Comparison of ENCODE assay signal across 19 cellular contexts in the genomic region with DNA sequence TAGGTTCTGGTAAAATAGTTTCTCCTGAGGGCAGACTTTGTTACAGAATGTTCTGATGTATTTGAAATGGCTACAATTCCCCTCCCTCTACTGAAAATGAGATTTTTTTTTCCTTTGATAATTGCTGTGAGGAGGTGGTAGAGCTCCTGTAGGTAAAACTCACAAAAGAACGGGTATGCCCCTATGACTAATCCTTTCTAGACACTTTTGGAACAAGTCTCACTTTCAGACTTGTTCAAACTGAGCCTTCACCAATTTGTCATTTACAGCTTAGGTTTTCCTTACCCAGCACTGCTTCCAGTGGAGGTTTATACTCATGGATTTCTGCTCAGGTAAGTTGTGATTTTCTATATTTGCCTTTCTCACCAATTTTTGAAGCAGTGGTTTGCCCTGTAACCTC.
DNase-seq lines count a peak whose midpoint lies in the region; ATAC-seq, FAIRE-seq and TF ChIP-seq lines count a peak whose summit lies in the region.
"Had no signal": no experiment of that assay in that cellular context is flagged by ENCODE, and none has a peak within 500 bp of the region (broad histone marks: within the 10 kb centered on the region; RNA-seq: fewer than 3 reads in every experiment).

No MANE protein-coding gene starts in this region.

- CTCF ChIA-PET in PC-3 (lab: Charles Lee) (no interaction called here), OCI-LY7 (lab: Charles Lee; ENCODE audit: unreplicated experiment) (no interaction called here)

- FAIRE-seq in HTR-8/SVneo (lab: Jason Lieb, UNC) = no peak
- FAIRE-seq: endothelial cell of umbilical vein, small intestine had no signal

- H3K4me2 ChIP-seq in PC-3 (ENCODE audit: low read length) (no peak overlapping the region), OCI-LY7 (ENCODE audit: low read length) (no peak overlapping the region)

- H3K9me3 ChIP-seq in PC-3 (ENCODE audit: low read length) = no peaks in the 10 kb centered on the region
- no peaks in the 10 kb centered on the region for H3K9me3 ChIP-seq in OCI-LY7 (ENCODE audit: low read length)
- H3K9me3 ChIP-seq: gastroesophageal sphincter, ovary had no signal

- peak; percentile 56 for ATAC-seq in GM19035 (IDR thresholded peaks at IDR 0.05; ENCODE audit: unreplicated experiment)
- ATAC-seq in HG02870 (IDR thresholded peaks at IDR 0.05; ENCODE audit: unreplicated experiment) = peak; percentile 84
- peak; percentile 38 for ATAC-seq in PC-3
- ATAC-seq: gastroesophageal sphincter had no signal

- in situ Hi-C loops in GM13977 (cut with MboI; ENCODE audit: low pct_unique_long_range_greater_than_20kb, low sequenced_read_pairs, unreplicated experiment) = no loop called here

- TF ChIP-seq CTCF in GM13977 (IDR thresholded peaks at IDR 0.05; ENCODE audit: extremely low read depth, insufficient read depth, missing control alignments) (no peak), PC-3 (conservative IDR thresholded peaks at IDR 0.05; ENCODE audit: low read depth, low read length) (no peak), OCI-LY7 (conservative IDR thresholded peaks at IDR 0.05; ENCODE audit: low read length) (no peak)

- no peaks in the 10 kb centered on the region for H3K4me1 ChIP-seq in PC-3 (ENCODE audit: insufficient read depth, low read length)
- H3K4me1 ChIP-seq in OCI-LY7 (ENCODE audit: insufficient read depth, low read length, poor library complexity, severe bottlenecking) = no peaks in the 10 kb centered on the region
- H3K4me1 ChIP-seq: gastroesophageal sphincter had no signal

- H3K36me3 ChIP-seq in PC-3 (ENCODE audit: low read depth, low read length) = no peaks in the 10 kb centered on the region
- no peaks in the 10 kb centered on the region for H3K36me3 ChIP-seq in OCI-LY7 (ENCODE audit: insufficient read depth, low read length)
- H3K36me3 ChIP-seq: gastroesophageal sphincter, ovary had no signal

- H2AFZ ChIP-seq in PC-3 (ENCODE audit: low read length) = no peak overlapping the region
- no peak overlapping the region for H2AFZ ChIP-seq in OCI-LY7 (ENCODE audit: low read length)

- no peaks in the 10 kb centered on the region for H3F3A ChIP-seq in PC-3 (ENCODE audit: low read length, unreplicated experiment)

- H3K9ac ChIP-seq in PC-3 (ENCODE audit: low read length) = no peak overlapping the region

- BruUV-seq in PC-3 (replicated peaks; lab: Mats Ljungman, UMichigan) (no TSS peak), OCI-LY7 (replicated peaks; lab: Mats Ljungman, UMichigan) (no TSS peak)

- H3K27me3 ChIP-seq in PC-3 (ENCODE audit: low read length) = 0 out of 2 replicates have a peak, but pooled peaks cover 3% of the 10 kb centered on the region
- H3K27me3 ChIP-seq: gastroesophageal sphincter, ovary had no signal

- no peaks in the 10 kb centered on the region for H3K9me2 ChIP-seq in PC-3 (replicated peaks; ENCODE audit: low read length)
- H3K9me2 ChIP-seq in OCI-LY7 (ENCODE audit: insufficient read depth, low read length) = no peaks in the 10 kb centered on the region

- H3K4me3 ChIP-seq in PC-3 (ENCODE audit: low read length) (no peak overlapping the region), OCI-LY7 (ENCODE audit: low read depth, low read length, poor library complexity, severe bottlenecking) (no peak overlapping the region)
- H3K4me3 ChIP-seq: gastroesophageal sphincter, ovary had no signal

- intact Hi-C loops in PC-3 (cut with micrococcal nuclease) (no loop called here), OCI-LY7 (cut with micrococcal nuclease; ENCODE audit: unreplicated experiment) (no loop called here)

- H4K20me1 ChIP-seq in PC-3 (ENCODE audit: low read length) (no peaks in the 10 kb centered on the region), OCI-LY7 (ENCODE audit: insufficient read depth, low read length) (no peaks in the 10 kb centered on the region)

- POLR2A ChIA-PET in PC-3 (lab: Charles Lee; ENCODE audit: unreplicated experiment) (no interaction called here), OCI-LY7 (lab: Charles Lee) (no interaction called here)

- DNase-seq in GM13977 (ENCODE audit: low spot score) (peak; percentile 2), PC-3 (no peak), OCI-LY7 (ENCODE audit: low spot score) (no peak), HUDEP-2 (lab: John Stamatoyannopoulos, UW; ENCODE audit: unreplicated experiment in 76 of 76) (no peak), HTR-8/SVneo (ENCODE audit: insufficient read length, low spot score) (no peak)
- no peak for DNase-seq in activated effector memory CD4-positive, alpha-beta T cell treated with Interleukin-2 at 50 U/mL for 16 hours
- DNase-seq: activated CD8-positive, alpha-beta memory T cell treated with anti-CD3 and anti-CD28 coated beads for 24 hours; amygdala; CD4-positive, alpha-beta T cell; NCI-H2081 treated with DMSO at 0.1 percent for 48 hours; NCI-H69; ovary; small intestine; SW 1271; trophoblast cell had no signal

- H3K79me2 ChIP-seq in PC-3 (ENCODE audit: low read length) = no peaks in the 10 kb centered on the region
- no peaks in the 10 kb centered on the region for H3K79me2 ChIP-seq in OCI-LY7 (ENCODE audit: insufficient read depth, low read depth, low read length)

- H3K27ac ChIP-seq in PC-3 (ENCODE audit: low read length) (no peak overlapping the region), OCI-LY7 (ENCODE audit: low read depth, low read length, poor library complexity, severe bottlenecking) (no peak overlapping the region)
- H3K27ac ChIP-seq: gastroesophageal sphincter, ovary had no signal
